Comparison of ENCODE assay signal across 27 cellular contexts in the genomic region with DNA sequence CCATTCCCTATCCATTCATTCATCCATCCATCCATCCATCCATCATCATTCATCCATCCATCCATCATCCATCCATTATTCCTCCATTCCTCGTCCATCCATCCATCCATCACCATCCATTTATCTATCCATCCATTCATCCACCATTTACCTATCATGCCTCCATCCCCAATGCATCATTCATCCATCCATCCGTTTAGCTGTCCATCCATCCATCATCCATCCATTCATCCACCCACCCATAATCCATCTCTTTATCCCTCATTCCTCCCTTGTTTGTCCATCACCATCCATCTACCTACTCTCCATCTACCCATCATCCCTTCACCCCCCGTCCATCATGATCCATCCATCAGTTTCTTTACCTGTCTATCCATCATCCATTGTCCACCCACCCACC.
"Had no signal": no experiment of that assay in that cellular context is flagged by ENCODE, and none has a peak within 500 bp of the region (broad histone marks: within the 10 kb centered on the region; RNA-seq: fewer than 3 reads in every experiment).

No MANE protein-coding gene starts in this region.

- H2AFZ ChIP-seq: parathyroid adenoma had no signal

- H3K9me3 ChIP-seq: ovary, psoas muscle, spleen, stomach, thoracic aorta, thyroid gland, tibial nerve, upper lobe of left lung, uterus had no signal

- DNase-seq: naive B cell; naive thymus-derived CD8-positive, alpha-beta T cell; nephron progenitor cell; occipital lobe; stimulated activated CD4-positive, alpha-beta T cell treated with anti-CD3 and anti-CD28 coated beads, Interleukin-12 subunit alpha, Interleukin-12 subunit beta, amount 100 ng/mL, for 4 hours; stimulated activated CD4-positive, alpha-beta T cell treated with anti-CD3 and anti-CD28 coated beads, Interleukin-1b, Interleukin-23, amount 100 ng/mL, for 48 hours; stimulated activated CD4-positive, alpha-beta T cell treated with anti-CD3 and anti-CD28 coated beads, Interleukin-2, amount 100 ng/mL, for 48 hours; stimulated activated CD4-positive, alpha-beta T cell treated with anti-CD3 and anti-CD28 coated beads, Interleukin-4, amount 100 ng/mL, for 24 hours; stimulated activated naive B cell treated with anti-CD40 and anti-IgM and Interleukin-4, amounts not matched to agents 10 μg/mL and 1 μg/mL and 100 μg/mL, for 72 hours; stimulated activated naive CD4-positive, alpha-beta T cell treated with Interleukin-2 at 50 U/mL for 16 hours; stomach; thyroid gland; trophoblast cell; uterus had no signal

- H3K4me2 ChIP-seq: smooth muscle cell had no signal

- H3K4me1 ChIP-seq: parathyroid adenoma, uterus had no signal

- H3K27ac ChIP-seq: ovary, parathyroid adenoma, psoas muscle, skin epidermis, spleen, stomach, thoracic aorta, thyroid gland, tibial nerve, upper lobe of left lung, uterus had no signal

- H3K4me3 ChIP-seq: ovary, psoas muscle, skin epidermis, smooth muscle cell, spleen, stomach, thoracic aorta, thyroid gland, tibial nerve, upper lobe of left lung, uterus had no signal

- H3K9ac ChIP-seq: parathyroid adenoma had no signal

- H3K36me3 ChIP-seq: ovary, uterus had no signal

- ATAC-seq: naive thymus-derived CD8-positive, alpha-beta T cell; natural killer cell treated with Interleukin-12 subunit alpha and Interleukin-12 subunit beta and Interleukin-15 and Interleukin-18, amount 100 ng/mL, for 72 hours; psoas muscle; right cardiac atrium; sciatic nerve; stimulated activated effector memory CD8-positive, alpha-beta T cell treated with anti-CD3 and anti-CD28 coated beads, Interleukin-12 subunit alpha, Interleukin-12 subunit beta, amount 100 ng/mL, for 72 hours; stimulated activated naive B cell treated with anti-CD40 and anti-IgM and Interleukin-4, amounts not matched to agents 10 μg/mL and 1 μg/mL and 100 μg/mL, for 72 hours had no signal

- H3K27me3 ChIP-seq: ovary, spleen, stomach, thyroid gland, tibial nerve, upper lobe of left lung, uterus had no signal
